ENCODE assay signal across 17 cellular contexts in genomic region chr10:24054421-24054820, GRCh38.
A peak's percentile ranks its signal among the peaks of the same experiment; 100 is the strongest.
DNase-seq lines count a peak whose midpoint lies in the region; ATAC-seq and TF ChIP-seq lines count a peak whose summit lies in the region.
"Had no signal": no experiment of that assay in that cellular context is flagged by ENCODE, and none has a peak within 500 bp of the region (broad histone marks: within the 10 kb centered on the region; RNA-seq: fewer than 3 reads in every experiment).

No MANE protein-coding gene starts in this region.

- dilution Hi-C loops in mammary epithelial cell (cut with HindIII; ENCODE audit: low sequenced_read_pairs), result no loop called here

- peaks cover 10% of the 10 kb centered on the region; the same call in 1 of the 3 replicates for H3K9me3 Mint-ChIP-seq in GM23338
- H3K9me3 Mint-ChIP-seq in activated CD8-positive, alpha-beta memory T cell treated with anti-CD3 and anti-CD28 coated beads, Interleukin-2, amount 10 ng/mL, durations not matched to agents 7 days and 5 days (ENCODE audit: low read depth), result no peaks in the 10 kb centered on the region

- H3K4me1 ChIP-seq in GM23338 (ENCODE audit: insufficient read depth) (0 out of 2 replicates have a peak, but pooled peaks cover 4% of the 10 kb centered on the region), PC-3 (ENCODE audit: insufficient read depth, low read length) (no peaks in the 10 kb centered on the region), mammary epithelial cell (ENCODE audit: insufficient read depth, low read length) (no peaks in the 10 kb centered on the region)
- H3K4me1 ChIP-seq: Caco-2, HAP-1 had no signal

- BruUV-seq in PC-3 (replicated peaks; lab: Mats Ljungman, UMichigan), result no TSS peak
- BruUV-seq in mammary epithelial cell (replicated peaks; lab: Mats Ljungman, UMichigan), result no TSS peak

- ATAC-seq in GM23338 (no peak), PC-3 (no peak), Right ventricle myocardium inferior (no peak)
- no peak for ATAC-seq in activated CD8-positive, alpha-beta memory T cell treated with anti-CD3 and anti-CD28 coated beads, Interleukin-2, amount 10 ng/mL, durations not matched to agents 7 days and 5 days

- H3F3A ChIP-seq in GM23338 (replicated peaks; ENCODE audit: low read depth), result no peaks in the 10 kb centered on the region
- no peaks in the 10 kb centered on the region for H3F3A ChIP-seq in PC-3 (ENCODE audit: low read length, unreplicated experiment)

- no peaks in the 10 kb centered on the region for H3K79me2 ChIP-seq in GM23338 (replicated peaks; ENCODE audit: insufficient read depth)
- H3K79me2 ChIP-seq in PC-3 (ENCODE audit: low read length), result no peaks in the 10 kb centered on the region
- H3K79me2 ChIP-seq in mammary epithelial cell (ENCODE audit: insufficient read depth, low read length), result no peaks in the 10 kb centered on the region

- no peaks in the 10 kb centered on the region for H3K9me3 ChIP-seq in PC-3 (ENCODE audit: low read length)
- no peaks in the 10 kb centered on the region for H3K9me3 ChIP-seq in mammary epithelial cell (replicated peaks; ENCODE audit: insufficient read depth, low read length)
- H3K9me3 ChIP-seq: Caco-2, HAP-1 had no signal

- no peak overlapping the region for H3K9ac ChIP-seq in PC-3 (ENCODE audit: low read length)
- H3K9ac ChIP-seq in mammary epithelial cell (ENCODE audit: insufficient read depth, low read length), result no peak overlapping the region

- H3K4me1 Mint-ChIP-seq in GM23338, result peaks cover 9% of the 10 kb centered on the region
- H3K4me1 Mint-ChIP-seq in activated CD8-positive, alpha-beta memory T cell treated with anti-CD3 and anti-CD28 coated beads, Interleukin-2, amount 10 ng/mL, durations not matched to agents 7 days and 5 days, result no peaks in the 10 kb centered on the region
- H3K4me1 Mint-ChIP-seq: CD4-positive, alpha-beta memory T cell had no signal

- WGBS in mammary epithelial cell (ENCODE audit: low coverage, missing lambda C conversion rate), result 51% methylated on average over 2 of the region's 2 CpGs

- no peak overlapping the region for H3K4me2 ChIP-seq in GM23338
- H3K4me2 ChIP-seq in PC-3 (ENCODE audit: low read length), result no peak overlapping the region
- H3K4me2 ChIP-seq in mammary epithelial cell (ENCODE audit: insufficient read depth, low read depth, low read length), result no peak overlapping the region

- H3K27ac ChIP-seq in GM23338 (ENCODE audit: low read depth) (no peak overlapping the region), PC-3 (ENCODE audit: low read length) (no peak overlapping the region), mammary epithelial cell (ENCODE audit: insufficient read depth, low read depth, low read length) (no peak overlapping the region), epithelial cell of prostate (peak overlapping the region; percentile 22)

- H3K4me3 ChIP-seq in GM23338 (no peak overlapping the region), PC-3 (ENCODE audit: low read length) (no peak overlapping the region), mammary epithelial cell (replicated peaks in 1 of 3; ENCODE audit: insufficient read depth in 1 of 3, low read depth in 2 of 3, low read length in 3 of 3) (no peak overlapping the region)
- H3K4me3 ChIP-seq: HAP-1 had no signal

- H4K20me1 ChIP-seq in GM23338 (replicated peaks; ENCODE audit: insufficient read depth) (no peaks in the 10 kb centered on the region), PC-3 (ENCODE audit: low read length) (no peaks in the 10 kb centered on the region), mammary epithelial cell (ENCODE audit: insufficient read depth, low read length) (no peaks in the 10 kb centered on the region)

- in situ Hi-C loops in mammary epithelial cell (cut with MboI; ENCODE audit: low sequenced_read_pairs in 2 of 2), result no loop called here

- 0 out of 2 replicates have a peak overlapping the region, but pooled peaks have one; percentile 5 for H2AFZ ChIP-seq in GM23338
- H2AFZ ChIP-seq in PC-3 (ENCODE audit: low read length), result no peak overlapping the region
- H2AFZ ChIP-seq in mammary epithelial cell (ENCODE audit: low read depth, low read length), result no peak overlapping the region

- no peaks in the 10 kb centered on the region; the same call in 2 of the 3 replicates for H3K36me3 Mint-ChIP-seq in GM23338 (ENCODE audit: low read depth)
- H3K36me3 Mint-ChIP-seq in activated CD8-positive, alpha-beta memory T cell treated with anti-CD3 and anti-CD28 coated beads, Interleukin-2, amount 10 ng/mL, durations not matched to agents 7 days and 5 days, result no peaks in the 10 kb centered on the region
- H3K36me3 Mint-ChIP-seq: CD4-positive, alpha-beta memory T cell had no signal

- no peak overlapping the region for H3K27ac Mint-ChIP-seq in GM23338
- no peak overlapping the region for H3K27ac Mint-ChIP-seq in activated CD8-positive, alpha-beta memory T cell treated with anti-CD3 and anti-CD28 coated beads, Interleukin-2, amount 10 ng/mL, durations not matched to agents 7 days and 5 days
- H3K27ac Mint-ChIP-seq: CD4-positive, alpha-beta memory T cell; HFFc6 had no signal

- H3K27me3 ChIP-seq in GM23338 (ENCODE audit: insufficient read depth), result no peaks in the 10 kb centered on the region
- peaks cover 5% of the 10 kb centered on the region; the same call in 1 of the 2 replicates for H3K27me3 ChIP-seq in PC-3 (ENCODE audit: low read length)
- H3K27me3 ChIP-seq in mammary epithelial cell (ENCODE audit: insufficient read depth, low read length), result no peaks in the 10 kb centered on the region

- peaks cover 4% of the 10 kb centered on the region for H3K27me3 Mint-ChIP-seq in GM23338 (ENCODE audit: insufficient read depth, low read depth, poor library complexity)
- H3K27me3 Mint-ChIP-seq in activated CD8-positive, alpha-beta memory T cell treated with anti-CD3 and anti-CD28 coated beads, Interleukin-2, amount 10 ng/mL, durations not matched to agents 7 days and 5 days, result no peaks in the 10 kb centered on the region
- H3K27me3 Mint-ChIP-seq: CD4-positive, alpha-beta memory T cell had no signal

- CTCF ChIA-PET in PC-3 (lab: Charles Lee) (no interaction called here), mammary epithelial cell (lab: Charles Lee; ENCODE audit: low non-redundant PET) (no interaction called here)
- CTCF ChIA-PET in activated CD8-positive, alpha-beta memory T cell treated with anti-CD3 and anti-CD28 coated beads, Interleukin-2, amount 10 ng/mL, durations not matched to agents 7 days and 5 days (lab: Charles Lee), result no interaction called here

- H3K9me2 ChIP-seq in GM23338 (ENCODE audit: insufficient read depth), result no peaks in the 10 kb centered on the region
- no peaks in the 10 kb centered on the region for H3K9me2 ChIP-seq in PC-3 (replicated peaks; ENCODE audit: low read length)

- no peak overlapping the region for H3K4me3 Mint-ChIP-seq in GM23338
- H3K4me3 Mint-ChIP-seq in activated CD8-positive, alpha-beta memory T cell treated with anti-CD3 and anti-CD28 coated beads, Interleukin-2, amount 10 ng/mL, durations not matched to agents 7 days and 5 days, result no peak overlapping the region
- H3K4me3 Mint-ChIP-seq: CD4-positive, alpha-beta memory T cell; HFFc6 had no signal

- no peaks in the 10 kb centered on the region for H3K36me3 ChIP-seq in GM23338 (ENCODE audit: insufficient read depth)
- H3K36me3 ChIP-seq in PC-3 (ENCODE audit: low read depth, low read length), result no peaks in the 10 kb centered on the region
- no peaks in the 10 kb centered on the region for H3K36me3 ChIP-seq in mammary epithelial cell (ENCODE audit: insufficient read depth, low read length)
- H3K36me3 ChIP-seq: HAP-1 had no signal

- DNase-seq in GM23338 (ENCODE audit: low spot score), result no peak
- DNase-seq in PC-3, result peak; percentile 17
- peak; percentile 2 for DNase-seq in mammary epithelial cell
- no peak for DNase-seq in epithelial cell of prostate (ENCODE audit: low read depth, low spot score)
- DNase-seq in SW 1271 (lab: John Stamatoyannopoulos, UW), result no peak
- no peak for DNase-seq in activated CD8-positive, alpha-beta memory T cell treated with anti-CD3 and anti-CD28 coated beads, Interleukin-2, amount 10 ng/mL, durations not matched to agents 7 days and 5 days
- no peak for DNase-seq in Right ventricle myocardium inferior (ENCODE audit: missing footprints)
- DNase-seq in activated CD4-positive, CD25-positive, alpha-beta regulatory T cell (lab: John Stamatoyannopoulos, UW), result no peak
- DNase-seq: C1 segment of cervical spinal cord; Caco-2; CD4-positive, alpha-beta memory T cell; DMS153; DMS79 treated with DMSO at 0.1 percent for 48 hours; GF-D8; GOT3; HFFc6 had no signal

- TF ChIP-seq CTCF in GM23338 (conservative IDR thresholded peaks at IDR 0.05; ENCODE audit: low read depth in 2 of 2) (no peak), PC-3 (conservative IDR thresholded peaks at IDR 0.05; ENCODE audit: low read depth, low read length) (no peak), mammary epithelial cell (conservative IDR thresholded peaks at IDR 0.05 in 1 of 2, IDR thresholded peaks at IDR 0.05 in 1 of 2; ENCODE audit: extremely low read depth in 1 of 2, insufficient read depth in 1 of 2, low read depth in 1 of 2, low read length in 2 of 2) (no peak)

- intact Hi-C loops in PC-3 (cut with micrococcal nuclease) (no loop called here), mammary epithelial cell (cut with micrococcal nuclease) (no loop called here), Right ventricle myocardium inferior (cut with DNase I) (no loop called here)

- POLR2A ChIA-PET in PC-3 (lab: Charles Lee; ENCODE audit: unreplicated experiment), result no interaction called here

TF ChIP-seq in GM23338, 12 proteins besides CTCF, POLR2A, EP300 and RAD21 (continues in another document):
- no peak for TF ChIP-seq REST (IDR thresholded peaks at IDR 0.05; ENCODE audit: unreplicated experiment)

Comparison
In these comparisons a context has a peak if more than half of its experiments do, and no peak if none do; other contexts are left out.
1. DNase-seq: peak in PC-3 (single experiment) and mammary epithelial cell (single experiment); none in GM23338 (single experiment), epithelial cell of prostate (single experiment), SW 1271 (0 of 2), activated CD8-positive, alpha-beta memory T cell treated with anti-CD3 and anti-CD28 coated beads, Interleukin-2, amount 10 ng/mL, durations not matched to agents 7 days and 5 days (single experiment), Right ventricle myocardium inferior (single experiment) and activated CD4-positive, CD25-positive, alpha-beta regulatory T cell (0 of 4).